ENCODE assay signal across 24 cellular contexts in the genomic region with DNA sequence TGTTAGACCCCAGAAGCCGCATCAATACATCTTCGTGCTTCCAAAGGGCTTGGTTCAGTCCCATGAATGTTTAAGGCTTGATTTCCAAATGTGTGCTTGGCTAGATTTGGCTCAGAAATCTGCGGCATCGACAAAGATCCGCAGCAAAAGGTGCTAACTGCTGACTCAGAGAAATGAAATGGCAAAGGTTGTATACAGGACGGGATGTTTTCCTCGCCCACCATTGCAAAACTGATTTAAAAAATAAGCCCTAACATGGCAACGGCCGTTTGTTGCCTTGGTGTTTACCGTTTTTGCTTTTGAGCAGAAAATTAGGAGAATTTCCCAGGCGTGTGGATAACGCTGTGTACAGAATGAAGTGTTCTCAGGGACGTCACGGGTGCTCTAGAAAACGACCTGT.
A peak's percentile ranks its signal among the peaks of the same experiment; 100 is the strongest.
DNase-seq lines count a peak whose midpoint lies in the region; ATAC-seq and TF ChIP-seq lines count a peak whose summit lies in the region.
"Had no signal": no experiment of that assay in that cellular context is flagged by ENCODE, and none has a peak within 500 bp of the region (broad histone marks: within the 10 kb centered on the region; RNA-seq: fewer than 3 reads in every experiment).

No MANE protein-coding gene starts in this region.

- H3K4me2 ChIP-seq in neural cell (ENCODE audit: low read length) = no peak overlapping the region
- H3K4me2 ChIP-seq: A549, SK-N-SH had no signal

- H3K36me3 ChIP-seq in neural cell (ENCODE audit: insufficient read depth, low read length) (no peaks in the 10 kb centered on the region), testis (ENCODE audit: low read depth, missing control alignments) (no peaks in the 10 kb centered on the region)

- H3K4me3 Mint-ChIP-seq in natural killer cell treated with Interleukin-12 subunit alpha and Interleukin-12 subunit beta and Interleukin-15 and Interleukin-18, amount 100 ng/mL, for 72 hours = no peak overlapping the region
- no peak overlapping the region for H3K4me3 Mint-ChIP-seq in natural killer cell
- H3K4me3 Mint-ChIP-seq: CD8-positive, alpha-beta T cell had no signal

- TF ChIP-seq POLR2A in testis (IDR thresholded peaks at IDR 0.05) = no peak

- H3K9ac ChIP-seq in neural cell (ENCODE audit: low read length) = no peak overlapping the region
- H3K9ac ChIP-seq: GM23248, SK-N-SH had no signal

- H3K27ac ChIP-seq in neural cell (ENCODE audit: low read length) = no peak overlapping the region
- H3K27ac ChIP-seq in testis = peak overlapping the region; percentile 21 to 30
- H3K27ac ChIP-seq: A549, GM23248 had no signal

- intact Hi-C loops in natural killer cell (cut with micrococcal nuclease) (no loop called here), testis (cut with DNase I; ENCODE audit: low total_unique reads) (no loop called here)

- H3K4me3 ChIP-seq in neural cell (ENCODE audit: low read length) = peak overlapping the region; percentile 1
- H3K4me3 ChIP-seq in testis = no peak overlapping the region
- H3K4me3 ChIP-seq: A549, GM12878, GM23248 had no signal

- H3K4me1 Mint-ChIP-seq in natural killer cell treated with Interleukin-12 subunit alpha and Interleukin-12 subunit beta and Interleukin-15 and Interleukin-18, amount 100 ng/mL, for 72 hours (ENCODE audit: low read depth in 2 of 2) = peaks cover 0 to 4% of the 10 kb centered on the region in 2 donors
- no peaks in the 10 kb centered on the region for H3K4me1 Mint-ChIP-seq in natural killer cell

- H2AFZ ChIP-seq in neural cell (ENCODE audit: low read depth, low read length) = no peak overlapping the region
- H2AFZ ChIP-seq: GM23248 had no signal

- WGBS in testis, 2 donors = 70 to 75% methylated on average over 15 of the region's 15 CpGs

- H3K27me3 ChIP-seq in neural cell (ENCODE audit: insufficient read depth, low read depth, low read length) = no peaks in the 10 kb centered on the region
- no peaks in the 10 kb centered on the region for H3K27me3 ChIP-seq in testis

- no peaks in the 10 kb centered on the region for H3K79me2 ChIP-seq in neural cell (replicated peaks; ENCODE audit: insufficient read depth, low read length)

- DNase-seq in natural killer cell treated with Interleukin-12 subunit alpha and Interleukin-12 subunit beta and Interleukin-15 and Interleukin-18, amount 100 ng/mL, for 72 hours (ENCODE audit: low spot score) = peak; percentile 1
- DNase-seq in natural killer cell (no peak), RPMI8226 (peak; percentile 63), testis (peak; percentile 62), DMS79 treated with DMSO at 0.1 percent for 48 hours (lab: John Stamatoyannopoulos, UW) (no peak), Ammon's horn (ENCODE audit: low spot score) (no peak)
- DNase-seq: AML-193; C1 segment of cervical spinal cord; Caco-2; CD8-positive, alpha-beta T cell; EL; GDM1; GM23248; Karpas-422; MV-4-11; NCI-H1105; NCI-H1436 treated with DMSO at 0.1 percent for 48 hours; NCI-H187 treated with DMSO at 0.1 percent for 48 hours; NCI-H2107; SK-N-SH had no signal

- no peak for TF ChIP-seq CTCF in natural killer cell (IDR thresholded peaks at IDR 0.05)
- TF ChIP-seq CTCF in neural cell (IDR thresholded peaks at IDR 0.05; ENCODE audit: poor library complexity, severe bottlenecking) = no peak
- no peak for TF ChIP-seq CTCF in testis (IDR thresholded peaks at IDR 0.05)

- H3K4me1 ChIP-seq in testis = peaks cover 8% of the 10 kb centered on the region
- H3K4me1 ChIP-seq: A549, Caco-2 had no signal

- ATAC-seq in natural killer cell treated with Interleukin-12 subunit alpha and Interleukin-12 subunit beta and Interleukin-15 and Interleukin-18, amount 100 ng/mL, for 72 hours = no peak
- no peak for ATAC-seq in natural killer cell
- no peak for ATAC-seq in HG02870 (IDR thresholded peaks at IDR 0.05; ENCODE audit: unreplicated experiment)
- ATAC-seq: A549; CD8-positive, alpha-beta T cell; GM12878 had no signal

- no peaks in the 10 kb centered on the region for H3K36me3 Mint-ChIP-seq in natural killer cell treated with Interleukin-12 subunit alpha and Interleukin-12 subunit beta and Interleukin-15 and Interleukin-18, amount 100 ng/mL, for 72 hours
- H3K36me3 Mint-ChIP-seq in natural killer cell = no peaks in the 10 kb centered on the region
- H3K36me3 Mint-ChIP-seq: CD8-positive, alpha-beta T cell had no signal

- no peak for TF ChIP-seq RAD21 in neural cell (conservative IDR thresholded peaks at IDR 0.05)

- H3K9me3 ChIP-seq in neural cell (ENCODE audit: low read length) (no peaks in the 10 kb centered on the region), testis (no peaks in the 10 kb centered on the region)
- H3K9me3 ChIP-seq: A549, Caco-2, SK-N-SH had no signal

- no peaks in the 10 kb centered on the region for H3K9me3 Mint-ChIP-seq in natural killer cell treated with Interleukin-12 subunit alpha and Interleukin-12 subunit beta and Interleukin-15 and Interleukin-18, amount 100 ng/mL, for 72 hours
- H3K9me3 Mint-ChIP-seq in natural killer cell = no peaks in the 10 kb centered on the region
- H3K9me3 Mint-ChIP-seq: CD8-positive, alpha-beta T cell had no signal

- no peak for TF ChIP-seq EP300 in neural cell (conservative IDR thresholded peaks at IDR 0.05; ENCODE audit: poor library complexity, severe bottlenecking)

- no peaks in the 10 kb centered on the region for H3K9me2 ChIP-seq in neural cell (ENCODE audit: insufficient read depth, low read length)
- H3K9me2 ChIP-seq: SK-N-SH had no signal

- no peak overlapping the region for H3K27ac Mint-ChIP-seq in natural killer cell treated with Interleukin-12 subunit alpha and Interleukin-12 subunit beta and Interleukin-15 and Interleukin-18, amount 100 ng/mL, for 72 hours
- H3K27ac Mint-ChIP-seq in natural killer cell = no peak overlapping the region
- H3K27ac Mint-ChIP-seq: CD8-positive, alpha-beta T cell had no signal

- H3K27me3 Mint-ChIP-seq in natural killer cell treated with Interleukin-12 subunit alpha and Interleukin-12 subunit beta and Interleukin-15 and Interleukin-18, amount 100 ng/mL, for 72 hours = no peaks in the 10 kb centered on the region
- H3K27me3 Mint-ChIP-seq in natural killer cell (ENCODE audit: low read depth in 2 of 2) = no peaks in the 10 kb centered on the region

- H3F3A ChIP-seq in neural cell (ENCODE audit: insufficient read depth, low read length, poor library complexity, severe bottlenecking) = peaks cover 6% of the 10 kb centered on the region

- no peaks in the 10 kb centered on the region for H4K20me1 ChIP-seq in neural cell (ENCODE audit: insufficient read depth)

TF ChIP-seq in neural cell, 6 proteins besides CTCF, POLR2A, EP300 and RAD21:
- TF ChIP-seq SMC3 (conservative IDR thresholded peaks at IDR 0.05; ENCODE audit: poor library complexity) (no peak), POLR2AphosphoS5 (IDR thresholded peaks at IDR 0.05) (no peak), MXI1 (conservative IDR thresholded peaks at IDR 0.05; ENCODE audit: poor library complexity, severe bottlenecking) (no peak), EZH2 (IDR thresholded peaks at IDR 0.05; ENCODE audit: borderline replicate concordance, insufficient read depth, low read length, poor library complexity, severe bottlenecking) (no peak), TAF1 (IDR thresholded peaks at IDR 0.05; ENCODE audit: low read depth) (no peak), REST (IDR thresholded peaks at IDR 0.05; ENCODE audit: borderline replicate concordance) (no peak)

Comparison
In these comparisons a context has a peak if more than half of its experiments do, and no peak if none do; other contexts are left out.
1. DNase-seq: peak in natural killer cell treated with Interleukin-12 subunit alpha and Interleukin-12 subunit beta and Interleukin-15 and Interleukin-18, amount 100 ng/mL, for 72 hours (single experiment), RPMI8226 (single experiment) and testis (single experiment); none in natural killer cell (single experiment), DMS79 treated with DMSO at 0.1 percent for 48 hours (single experiment) and Ammon's horn (single experiment).